Comparison of ENCODE assay signal across 12 cellular contexts in genomic region chr20:41009960-41010359, GRCh38. TPM values are rescaled to one million over a fixed set of nuclear protein-coding genes. Genes with fewer than 3 reads are reported as not detected.
A peak's percentile ranks its signal among the peaks of the same experiment; 100 is the strongest.
DNase-seq lines count a peak whose midpoint lies in the region; ATAC-seq and TF ChIP-seq lines count a peak whose summit lies in the region.
"Had no signal": no experiment of that assay in that cellular context is flagged by ENCODE, and none has a peak within 500 bp of the region (broad histone marks: within the 10 kb centered on the region; RNA-seq: fewer than 3 reads in every experiment).

No MANE protein-coding gene starts in this region.

- peak overlapping the region in 1 of 2 experiments; percentile 51 for H2BK12ac ChIP-seq in mesenchymal stem cell (ENCODE audit: low read length in 2 of 2)

- H2BK5ac ChIP-seq in mesenchymal stem cell (ENCODE audit: low read depth, low read length, poor library complexity, severe bottlenecking) = no peak overlapping the region

- H3K79me1 ChIP-seq in mesenchymal stem cell (replicated peaks; ENCODE audit: low read length, poor library complexity, severe bottlenecking) = no peaks in the 10 kb centered on the region

- no peak overlapping the region for H4K91ac ChIP-seq in mesenchymal stem cell (ENCODE audit: low read length)

- H3K4me2 ChIP-seq in BLaER1 (peak overlapping the region; percentile 78; the same call in 1 of the 2 replicates), KMS-11 (peak overlapping the region; percentile 90; the same call in 1 of the 2 replicates), mesenchymal stem cell (ENCODE audit: low read length, poor library complexity, severe bottlenecking) (no peak overlapping the region)

- no peak overlapping the region for H2AK5ac ChIP-seq in mesenchymal stem cell (ENCODE audit: low read length, severe bottlenecking)

- WGBS in mesenchymal stem cell = 46% methylated on average over 3 of the region's 3 CpGs

- H2BK120ac ChIP-seq in mesenchymal stem cell (ENCODE audit: low read depth, low read length) = no peak overlapping the region

- no peak overlapping the region for H3K27ac ChIP-seq in BLaER1
- no peak overlapping the region; the same call in 1 of the 2 replicates for H3K27ac ChIP-seq in KMS-11
- peak overlapping the region; percentile 30 for H3K27ac ChIP-seq in mesenchymal stem cell (ENCODE audit: low read length, poor library complexity, severe bottlenecking)
- H3K27ac ChIP-seq: vagina had no signal

- no peak for TF ChIP-seq CTCF in KMS-11 (conservative IDR thresholded peaks at IDR 0.05; ENCODE audit: low read depth, low read length)

- H3K9me3 ChIP-seq in BLaER1 (peaks cover 26% of the 10 kb centered on the region), mesenchymal stem cell (ENCODE audit: control insufficient read depth, low read length) (no peaks in the 10 kb centered on the region)
- H3K9me3 ChIP-seq: vagina had no signal

- peak; percentile 92 for DNase-seq in amniotic epithelial cell (ENCODE audit: low read depth)
- DNase-seq in mesenchymal stem cell = peak; percentile 39
- DNase-seq in activated CD4-positive, CD25-positive, alpha-beta regulatory T cell treated with anti-CD3 and anti-CD28 coated beads, Interleukin-2, amount 50 U/mL, for 72 hours = no peak
- DNase-seq in LoVo (ENCODE audit: low spot score) = no peak
- no peak for DNase-seq in GDM1 (lab: John Stamatoyannopoulos, UW)
- DNase-seq: naive B cell; NCI-H1417 treated with DMSO at 0.1 percent for 48 hours; stimulated activated CD4-positive, alpha-beta T cell treated with anti-CD3 and anti-CD28 coated beads, Interleukin-1b, Interleukin-23, amount 100 ng/mL, for 48 hours had no signal

- no peak overlapping the region for H3K18ac ChIP-seq in mesenchymal stem cell (ENCODE audit: low read depth in 1 of 2, low read length in 2 of 2)

- H3K4ac ChIP-seq in mesenchymal stem cell (ENCODE audit: low read depth in 1 of 2, low read length in 2 of 2) = peak overlapping the region in 1 of 2 experiments; percentile 22

- H2AFZ ChIP-seq in KMS-11 (ENCODE audit: low read depth) = no peak overlapping the region
- H2AFZ ChIP-seq in mesenchymal stem cell (ENCODE audit: low read depth, low read length) = no peak overlapping the region

- no peak overlapping the region for H3K4me3 ChIP-seq in BLaER1
- H3K4me3 ChIP-seq in KMS-11 (IDR thresholded peaks at IDR 0.05; ENCODE audit: insufficient read depth, low read depth, low read length) = no peak overlapping the region
- H3K4me3 ChIP-seq in mesenchymal stem cell (ENCODE audit: insufficient read depth in 1 of 2, low read depth in 1 of 2, low read length in 2 of 2) = no peak overlapping the region
- H3K4me3 ChIP-seq: vagina had no signal

- H3K4me1 ChIP-seq in BLaER1 (peaks cover 64% of the 10 kb centered on the region), KMS-11 (ENCODE audit: low read depth, poor library complexity, severe bottlenecking) (peaks cover 80% of the 10 kb centered on the region), mesenchymal stem cell (ENCODE audit: control insufficient read depth, insufficient read depth, low read depth, low read length) (peaks cover 26% of the 10 kb centered on the region)

- H3K36me3 ChIP-seq in BLaER1 (peaks cover 10% of the 10 kb centered on the region; the same call in 1 of the 2 replicates), KMS-11 (ENCODE audit: insufficient read depth) (no peaks in the 10 kb centered on the region), mesenchymal stem cell (ENCODE audit: control insufficient read depth in 1 of 2, insufficient read depth in 2 of 2, low read depth in 1 of 2, low read length in 2 of 2) (no peaks in the 10 kb centered on the region)
- H3K36me3 ChIP-seq: vagina had no signal

- no peak overlapping the region for H3K23ac ChIP-seq in mesenchymal stem cell (ENCODE audit: low read length in 2 of 2)

- H3K9ac ChIP-seq in BLaER1 (no peak overlapping the region), KMS-11 (no peak overlapping the region), mesenchymal stem cell (ENCODE audit: low read length) (peak overlapping the region; percentile 24)

- H4K20me1 ChIP-seq in BLaER1 (no peaks in the 10 kb centered on the region), KMS-11 (ENCODE audit: insufficient read depth) (no peaks in the 10 kb centered on the region)

- H4K8ac ChIP-seq in mesenchymal stem cell (ENCODE audit: low read length) = no peak overlapping the region

- H3K27me3 ChIP-seq in BLaER1 = no peaks in the 10 kb centered on the region
- H3K27me3 ChIP-seq in KMS-11 (ENCODE audit: insufficient read depth, low read depth) = no peaks in the 10 kb centered on the region
- H3K27me3 ChIP-seq in mesenchymal stem cell (ENCODE audit: control insufficient read depth in 1 of 2, insufficient read depth in 1 of 2, low read length in 2 of 2) = no peaks in the 10 kb centered on the region
- H3K27me3 ChIP-seq: vagina had no signal

- no peak overlapping the region for H2BK15ac ChIP-seq in mesenchymal stem cell (ENCODE audit: low read depth, poor library complexity, severe bottlenecking)

- H3K14ac ChIP-seq in mesenchymal stem cell (ENCODE audit: low read length in 2 of 2) = no peak overlapping the region

- no peak for ATAC-seq in GM19397 (IDR thresholded peaks at IDR 0.05; ENCODE audit: unreplicated experiment)

- H3K79me2 ChIP-seq in KMS-11 (ENCODE audit: insufficient read depth, low read depth) = no peaks in the 10 kb centered on the region

RNA-seq across cellular contexts. Expression of gene TOP1, which starts 18.7 kb away (rescaled TPM):
- 68.4 TPM for polyA plus RNA-seq in mesenchymal stem cell (2013, experiment 1 of 2)
- polyA plus RNA-seq in mesenchymal stem cell (2013, experiment 2 of 2) = 65.1 TPM

Comparison
In these comparisons a context has a peak if more than half of its experiments do, and no peak if none do; other contexts are left out.
1. DNase-seq: peak in amniotic epithelial cell (single experiment) and mesenchymal stem cell (single experiment); none in activated CD4-positive, CD25-positive, alpha-beta regulatory T cell treated with anti-CD3 and anti-CD28 coated beads, Interleukin-2, amount 50 U/mL, for 72 hours (single experiment), LoVo (single experiment) and GDM1 (single experiment).